Comparison of ENCODE assay signal across 15 cellular contexts in the genomic region with DNA sequence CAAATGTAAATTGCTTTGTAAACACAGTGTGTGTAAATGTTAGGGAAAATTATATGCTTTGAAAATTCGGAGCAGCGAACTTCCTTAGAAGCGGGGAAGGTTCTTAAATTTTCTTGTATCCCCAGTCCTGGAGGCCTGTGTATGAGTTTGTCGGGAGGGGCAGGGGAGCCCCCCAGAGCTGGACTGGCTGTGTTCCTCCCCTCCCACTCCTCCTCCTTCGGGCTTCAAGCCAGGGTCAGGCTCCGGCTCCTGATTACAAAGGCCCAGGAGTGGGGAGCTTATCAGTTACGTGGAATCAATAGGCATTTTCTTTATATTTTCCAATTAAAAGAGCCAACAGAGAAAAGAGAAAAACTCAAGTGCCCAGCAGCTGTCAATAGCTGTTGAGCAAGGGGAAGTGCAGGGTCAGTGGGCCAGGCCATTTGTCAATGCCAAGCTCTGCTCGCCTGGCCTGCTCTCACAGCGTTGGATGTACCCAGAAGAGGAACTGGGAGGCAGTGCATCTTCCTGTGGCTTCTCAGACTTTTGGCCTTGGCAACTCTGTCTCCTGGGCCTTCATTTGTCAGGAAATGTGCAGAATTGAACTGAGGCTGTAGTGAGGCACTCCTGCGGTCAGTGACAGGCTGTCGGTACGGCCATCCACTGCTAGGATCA.
A peak's percentile ranks its signal among the peaks of the same experiment; 100 is the strongest.
DNase-seq lines count a peak whose midpoint lies in the region; ATAC-seq and TF ChIP-seq lines count a peak whose summit lies in the region.
"Had no signal": no experiment of that assay in that cellular context is flagged by ENCODE, and none has a peak within 500 bp of the region (broad histone marks: within the 10 kb centered on the region; RNA-seq: fewer than 3 reads in every experiment).

No MANE protein-coding gene starts in this region.

- no peaks in the 10 kb centered on the region for H3K36me3 Mint-ChIP-seq in endodermal cell (ENCODE audit: low read depth)
- no peaks in the 10 kb centered on the region for H3K36me3 Mint-ChIP-seq in activated T-helper 2 cell treated with anti-CD3 and anti-CD28 coated beads, Interferon-gamma antibody, Interleukin-2, Interleukin-4, amounts not matched to agents 10 μg/mL and 5 μg/mL and 100 μg/mL, durations not matched to agents 14 hours and 24 hours and 36 hours (ENCODE audit: low read depth)
- H3K36me3 Mint-ChIP-seq: CD4-positive, CD25-positive, alpha-beta regulatory T cell had no signal

- H3K4me3 Mint-ChIP-seq in endodermal cell: no peak overlapping the region
- H3K4me3 Mint-ChIP-seq in stimulated activated naive CD8-positive, alpha-beta T cell treated with anti-CD3 and anti-CD28 coated beads, Interleukin-15, amount 100 ng/mL, for 72 hours: no peak overlapping the region
- no peak overlapping the region for H3K4me3 Mint-ChIP-seq in activated T-helper 2 cell treated with anti-CD3 and anti-CD28 coated beads, Interferon-gamma antibody, Interleukin-2, Interleukin-4, amounts not matched to agents 10 μg/mL and 5 μg/mL and 100 μg/mL, durations not matched to agents 14 hours and 24 hours and 36 hours (ENCODE audit: low read depth)
- H3K4me3 Mint-ChIP-seq: activated naive CD8-positive, alpha-beta T cell treated with anti-CD3 and anti-CD28 coated beads, Interleukin-2, amount 50 U/mL, for 24 hours; CD4-positive, CD25-positive, alpha-beta regulatory T cell; stimulated activated naive CD8-positive, alpha-beta T cell treated with anti-CD3 and anti-CD28 coated beads, Interleukin-15, Interleukin-2, amounts not matched to agents 100 ng/mL and 50 ng/mL, for 24 hours had no signal

- no peaks in the 10 kb centered on the region for H3K9me3 Mint-ChIP-seq in endodermal cell
- H3K9me3 Mint-ChIP-seq in stimulated activated naive CD8-positive, alpha-beta T cell treated with anti-CD3 and anti-CD28 coated beads, Interleukin-15, amount 100 ng/mL, for 72 hours: no peaks in the 10 kb centered on the region
- H3K9me3 Mint-ChIP-seq in activated T-helper 2 cell treated with anti-CD3 and anti-CD28 coated beads, Interferon-gamma antibody, Interleukin-2, Interleukin-4, amounts not matched to agents 10 μg/mL and 5 μg/mL and 100 μg/mL, durations not matched to agents 14 hours and 24 hours and 36 hours: no peaks in the 10 kb centered on the region
- H3K9me3 Mint-ChIP-seq: activated naive CD8-positive, alpha-beta T cell treated with anti-CD3 and anti-CD28 coated beads, Interleukin-2, amount 50 U/mL, for 24 hours; CD4-positive, CD25-positive, alpha-beta regulatory T cell; stimulated activated naive CD8-positive, alpha-beta T cell treated with anti-CD3 and anti-CD28 coated beads, Interleukin-15, Interleukin-2, amounts not matched to agents 100 ng/mL and 50 ng/mL, for 24 hours had no signal

- H3K9ac ChIP-seq in endodermal cell (ENCODE audit: extremely low read depth, low read length, poor library complexity, severe bottlenecking): no peak overlapping the region
- no peak overlapping the region for H3K9ac ChIP-seq in smooth muscle cell (ENCODE audit: low read depth)

- H2AFZ ChIP-seq in smooth muscle cell (ENCODE audit: low read depth): no peak overlapping the region

- H3K79me2 ChIP-seq in smooth muscle cell (ENCODE audit: low read depth): no peaks in the 10 kb centered on the region

- no peaks in the 10 kb centered on the region for H3K27me3 Mint-ChIP-seq in endodermal cell (ENCODE audit: insufficient read depth)
- H3K27me3 Mint-ChIP-seq in stimulated activated naive CD8-positive, alpha-beta T cell treated with anti-CD3 and anti-CD28 coated beads, Interleukin-15, amount 100 ng/mL, for 72 hours: no peaks in the 10 kb centered on the region
- peaks cover 2% of the 10 kb centered on the region for H3K27me3 Mint-ChIP-seq in activated T-helper 2 cell treated with anti-CD3 and anti-CD28 coated beads, Interferon-gamma antibody, Interleukin-2, Interleukin-4, amounts not matched to agents 10 μg/mL and 5 μg/mL and 100 μg/mL, durations not matched to agents 14 hours and 24 hours and 36 hours (ENCODE audit: low read depth)
- H3K27me3 Mint-ChIP-seq: activated naive CD8-positive, alpha-beta T cell treated with anti-CD3 and anti-CD28 coated beads, Interleukin-2, amount 50 U/mL, for 24 hours; CD4-positive, CD25-positive, alpha-beta regulatory T cell; stimulated activated naive CD8-positive, alpha-beta T cell treated with anti-CD3 and anti-CD28 coated beads, Interleukin-15, Interleukin-2, amounts not matched to agents 100 ng/mL and 50 ng/mL, for 24 hours had no signal

- no peak for TF ChIP-seq CTCF in endodermal cell (conservative IDR thresholded peaks at IDR 0.05)
- TF ChIP-seq CTCF in smooth muscle cell (IDR thresholded peaks at IDR 0.05; ENCODE audit: borderline replicate concordance, insufficient read depth, poor library complexity, severe bottlenecking): no peak

- H3K27ac ChIP-seq in endodermal cell (ENCODE audit: low read depth, low read length): peak overlapping the region; percentile 4
- no peak overlapping the region for H3K27ac ChIP-seq in smooth muscle cell (ENCODE audit: low read depth)
- H3K27ac ChIP-seq: colonic mucosa, esophagus muscularis mucosa, psoas muscle had no signal

- ATAC-seq in HG03457 (IDR thresholded peaks at IDR 0.05; ENCODE audit: unreplicated experiment): no peak
- no peak for ATAC-seq in stimulated activated naive CD8-positive, alpha-beta T cell treated with anti-CD3 and anti-CD28 coated beads, Interleukin-15, amount 100 ng/mL, for 72 hours
- ATAC-seq: activated naive CD8-positive, alpha-beta T cell treated with anti-CD3 and anti-CD28 coated beads, Interleukin-2, amount 50 U/mL, for 24 hours; psoas muscle had no signal

- no peaks in the 10 kb centered on the region for H4K20me1 ChIP-seq in smooth muscle cell (ENCODE audit: low read depth)

- H3K4me3 ChIP-seq in endodermal cell (ENCODE audit: low read length) (no peak overlapping the region), smooth muscle cell (no peak overlapping the region)
- H3K4me3 ChIP-seq: colonic mucosa, esophagus muscularis mucosa, psoas muscle had no signal

- H3K4me1 ChIP-seq in endodermal cell (ENCODE audit: control insufficient read depth, insufficient read depth, low read length) (no peaks in the 10 kb centered on the region), smooth muscle cell (ENCODE audit: low read depth) (no peaks in the 10 kb centered on the region)
- H3K4me1 ChIP-seq: colonic mucosa, esophagus muscularis mucosa, psoas muscle had no signal

- H3K4me2 ChIP-seq in smooth muscle cell: no peak overlapping the region

- peak; percentile 51 for DNase-seq in KG1 (lab: John Stamatoyannopoulos, UW)
- DNase-seq in NOMO-1 (lab: John Stamatoyannopoulos, UW; ENCODE audit: unreplicated experiment in 2 of 2): peak; percentile 87 to 88
- no peak for DNase-seq in endodermal cell
- peak; percentile 23 for DNase-seq in putamen (ENCODE audit: low spot score)
- DNase-seq in stimulated activated naive CD8-positive, alpha-beta T cell treated with anti-CD3 and anti-CD28 coated beads, Interleukin-15, amount 100 ng/mL, for 72 hours: no peak
- DNase-seq in smooth muscle cell (lab: John Stamatoyannopoulos, UW; ENCODE audit: unreplicated experiment): no peak
- no peak for DNase-seq in activated T-helper 2 cell treated with anti-CD3 and anti-CD28 coated beads, Interferon-gamma antibody, Interleukin-2, Interleukin-4, amounts not matched to agents 10 μg/mL and 5 μg/mL and 100 μg/mL, durations not matched to agents 14 hours and 24 hours and 36 hours (ENCODE audit: low spot score)
- DNase-seq: activated naive CD8-positive, alpha-beta T cell treated with anti-CD3 and anti-CD28 coated beads, Interleukin-2, amount 50 U/mL, for 24 hours; CD4-positive, CD25-positive, alpha-beta regulatory T cell; colonic mucosa; NCI-H526 had no signal

- H3K36me3 ChIP-seq in endodermal cell (ENCODE audit: control insufficient read depth, insufficient read depth, low read length) (no peaks in the 10 kb centered on the region), smooth muscle cell (ENCODE audit: low read depth) (no peaks in the 10 kb centered on the region)
- H3K36me3 ChIP-seq: colonic mucosa, esophagus muscularis mucosa had no signal

- no peak overlapping the region for H3K27ac Mint-ChIP-seq in endodermal cell
- H3K27ac Mint-ChIP-seq in stimulated activated naive CD8-positive, alpha-beta T cell treated with anti-CD3 and anti-CD28 coated beads, Interleukin-15, amount 100 ng/mL, for 72 hours: no peak overlapping the region
- no peak overlapping the region for H3K27ac Mint-ChIP-seq in activated T-helper 2 cell treated with anti-CD3 and anti-CD28 coated beads, Interferon-gamma antibody, Interleukin-2, Interleukin-4, amounts not matched to agents 10 μg/mL and 5 μg/mL and 100 μg/mL, durations not matched to agents 14 hours and 24 hours and 36 hours
- H3K27ac Mint-ChIP-seq: activated naive CD8-positive, alpha-beta T cell treated with anti-CD3 and anti-CD28 coated beads, Interleukin-2, amount 50 U/mL, for 24 hours; stimulated activated naive CD8-positive, alpha-beta T cell treated with anti-CD3 and anti-CD28 coated beads, Interleukin-15, Interleukin-2, amounts not matched to agents 100 ng/mL and 50 ng/mL, for 24 hours had no signal

- H3K4me1 Mint-ChIP-seq in endodermal cell: peaks cover 18% of the 10 kb centered on the region
- no peaks in the 10 kb centered on the region for H3K4me1 Mint-ChIP-seq in stimulated activated naive CD8-positive, alpha-beta T cell treated with anti-CD3 and anti-CD28 coated beads, Interleukin-15, amount 100 ng/mL, for 72 hours
- H3K4me1 Mint-ChIP-seq in activated T-helper 2 cell treated with anti-CD3 and anti-CD28 coated beads, Interferon-gamma antibody, Interleukin-2, Interleukin-4, amounts not matched to agents 10 μg/mL and 5 μg/mL and 100 μg/mL, durations not matched to agents 14 hours and 24 hours and 36 hours (ENCODE audit: low read depth): no peaks in the 10 kb centered on the region
- H3K4me1 Mint-ChIP-seq: activated naive CD8-positive, alpha-beta T cell treated with anti-CD3 and anti-CD28 coated beads, Interleukin-2, amount 50 U/mL, for 24 hours had no signal

- intact Hi-C loops in activated T-helper 2 cell treated with anti-CD3 and anti-CD28 coated beads, Interferon-gamma antibody, Interleukin-2, Interleukin-4, amounts not matched to agents 10 μg/mL and 5 μg/mL and 100 μg/mL, durations not matched to agents 14 hours and 24 hours and 36 hours (cut with micrococcal nuclease): no loop called here

- H3F3A ChIP-seq in smooth muscle cell (ENCODE audit: low read depth): no peaks in the 10 kb centered on the region

- 76 to 90% methylated on average over 8 to 12 of the region's 12 CpGs for WGBS in endodermal cell (ENCODE audit: insufficient coverage in 1 of 2, insufficient read length in 1 of 2), 2 experiments
- WGBS in smooth muscle cell (ENCODE audit: low lambda C conversion rate): 87% methylated on average over 12 of the region's 12 CpGs

- H3K9me3 ChIP-seq in endodermal cell (ENCODE audit: control insufficient read depth, low read length) (no peaks in the 10 kb centered on the region), smooth muscle cell (replicated peaks; ENCODE audit: low read depth) (no peaks in the 10 kb centered on the region)
- H3K9me3 ChIP-seq: colonic mucosa, esophagus muscularis mucosa, psoas muscle had no signal

- H3K27me3 ChIP-seq in endodermal cell (ENCODE audit: control insufficient read depth, insufficient read depth, low read length, poor library complexity, severe bottlenecking) (no peaks in the 10 kb centered on the region), smooth muscle cell (ENCODE audit: low read depth) (no peaks in the 10 kb centered on the region)
- H3K27me3 ChIP-seq: colonic mucosa had no signal

Comparison
In these comparisons a context has a peak if more than half of its experiments do, and no peak if none do; other contexts are left out.
1. DNase-seq: peak in KG1 (single experiment), NOMO-1 (2 of 2) and putamen (single experiment); none in endodermal cell (single experiment), stimulated activated naive CD8-positive, alpha-beta T cell treated with anti-CD3 and anti-CD28 coated beads, Interleukin-15, amount 100 ng/mL, for 72 hours (0 of 2), smooth muscle cell (single experiment) and activated T-helper 2 cell treated with anti-CD3 and anti-CD28 coated beads, Interferon-gamma antibody, Interleukin-2, Interleukin-4, amounts not matched to agents 10 μg/mL and 5 μg/mL and 100 μg/mL, durations not matched to agents 14 hours and 24 hours and 36 hours (single experiment).